Comparison of ENCODE assay signal across 11 cellular contexts in genomic region chr18:63298393-63299015, GRCh38. TPM values are rescaled to one million over a fixed set of nuclear protein-coding genes. Genes with fewer than 3 reads are reported as not detected.
DNase-seq lines count a peak whose midpoint lies in the region; ATAC-seq and TF ChIP-seq lines count a peak whose summit lies in the region.
"Had no signal": no experiment of that assay in that cellular context is flagged by ENCODE, and none has a peak within 500 bp of the region (broad histone marks: within the 10 kb centered on the region; RNA-seq: fewer than 3 reads in every experiment).

No MANE protein-coding gene starts in this region.

- no peaks in the 10 kb centered on the region for H3K9me2 ChIP-seq in SK-N-SH

- no peak overlapping the region for H3K9ac ChIP-seq in SK-N-SH

- no peak for TF ChIP-seq EP300 in SK-N-SH (IDR thresholded peaks at IDR 0.05; ENCODE audit: borderline replicate concordance in 1 of 2, low read depth in 1 of 2, low read length in 1 of 2)

- no peaks in the 10 kb centered on the region for H3K9me3 ChIP-seq in CD8-positive, alpha-beta memory T cell (ENCODE audit: low read length)
- H3K9me3 ChIP-seq in SK-N-SH (no peaks in the 10 kb centered on the region), lower lobe of right lung (no peaks in the 10 kb centered on the region)

- H3K9me3 Mint-ChIP-seq in CD8-positive, alpha-beta memory T cell: no peaks in the 10 kb centered on the region
- no peaks in the 10 kb centered on the region for H3K9me3 Mint-ChIP-seq in activated naive CD8-positive, alpha-beta T cell treated with anti-CD3 and anti-CD28 coated beads for 36 hours
- no peaks in the 10 kb centered on the region for H3K9me3 Mint-ChIP-seq in natural killer cell

- no peak overlapping the region for H2AFZ ChIP-seq in SK-N-SH (ENCODE audit: low read depth)

- TF ChIP-seq CTCF in SK-N-SH (IDR thresholded peaks at IDR 0.05) (no peak), natural killer cell (IDR thresholded peaks at IDR 0.05) (no peak), lower lobe of right lung (IDR thresholded peaks at IDR 0.05) (no peak)

- CTCF ChIA-PET in CD8-positive, alpha-beta memory T cell (lab: Charles Lee): interaction anchor here (0.7 to 5.6 kb wide), 8 partner anchors 10 to 143 kb away, joined by 3 to 58 read pairs (median 4); partner anchors contain the start of gene BCL2
- CTCF ChIA-PET in SK-N-SH (lab: Yijun Ruan, JAX): interaction anchor here (1.0 to 2.3 kb wide), 3 partner anchors 9 to 169 kb away, joined by 3 to 6 read pairs (median 5); no protein-coding TSS in a partner anchor

- H3K36me3 Mint-ChIP-seq in CD8-positive, alpha-beta memory T cell: peaks cover 3 to 41% (median 9%) of the 10 kb centered on the region in 3 donors
- H3K36me3 Mint-ChIP-seq in activated naive CD8-positive, alpha-beta T cell treated with anti-CD3 and anti-CD28 coated beads for 36 hours: peaks cover 75% of the 10 kb centered on the region
- H3K36me3 Mint-ChIP-seq in natural killer cell: no peaks in the 10 kb centered on the region

- no peaks in the 10 kb centered on the region for H3K79me2 ChIP-seq in SK-N-SH (ENCODE audit: insufficient read depth)

- H4K20me1 ChIP-seq in SK-N-SH (ENCODE audit: insufficient read depth): no peaks in the 10 kb centered on the region

- peaks cover 58% of the 10 kb centered on the region for H3K4me1 ChIP-seq in CD8-positive, alpha-beta memory T cell (ENCODE audit: insufficient read depth, low read length)
- H3K4me1 ChIP-seq in SK-N-SH (ENCODE audit: control insufficient read depth in 1 of 2, insufficient read depth in 2 of 2, low read depth in 1 of 2, low read length in 1 of 2): peaks cover 0 to 6% of the 10 kb centered on the region in 2 experiments; a peak in 3 of 4 replicates
- H3K4me1 ChIP-seq in lower lobe of right lung: peaks cover 37% of the 10 kb centered on the region

- peak in 2 of 5 donors; percentile 10 to 58 for DNase-seq in CD8-positive, alpha-beta memory T cell
- DNase-seq in SK-N-SH: no peak
- DNase-seq in activated naive CD8-positive, alpha-beta T cell treated with anti-CD3 and anti-CD28 coated beads for 36 hours: no peak
- no peak for DNase-seq in natural killer cell
- DNase-seq in lower lobe of right lung: no peak
- DNase-seq in AG08396 (ENCODE audit: low spot score): no peak
- no peak for DNase-seq in foreskin melanocyte
- no peak for DNase-seq in C1 segment of cervical spinal cord (lab: John Stamatoyannopoulos, UW)
- DNase-seq: NCI-H345 had no signal

- intact Hi-C loops in natural killer cell (cut with micrococcal nuclease) (no loop called here), lower lobe of right lung (cut with DNase I) (no loop called here)

- H3K27ac ChIP-seq in CD8-positive, alpha-beta memory T cell (ENCODE audit: low read depth, low read length): no peak overlapping the region
- H3K27ac ChIP-seq in SK-N-SH (ENCODE audit: low read depth in 2 of 2, low read length in 1 of 2) (no peak overlapping the region), lower lobe of right lung (no peak overlapping the region)

- H3K4me2 ChIP-seq in SK-N-SH: no peak overlapping the region

- 69% methylated on average over 5 of the region's 5 CpGs for WGBS in SK-N-SH (ENCODE audit: low lambda C conversion rate)

- H3F3A ChIP-seq in SK-N-SH (replicated peaks; ENCODE audit: insufficient read depth): no peaks in the 10 kb centered on the region

- H3K4me3 ChIP-seq in CD8-positive, alpha-beta memory T cell (ENCODE audit: low read length): no peak overlapping the region
- H3K4me3 ChIP-seq in SK-N-SH (ENCODE audit: low read depth in 2 of 2, low read length in 1 of 2) (no peak overlapping the region), lower lobe of right lung (no peak overlapping the region)
- H3K4me3 ChIP-seq: lung had no signal

- H3K27me3 ChIP-seq in CD8-positive, alpha-beta memory T cell (ENCODE audit: insufficient read depth, low read length, poor library complexity, severe bottlenecking): no peaks in the 10 kb centered on the region
- H3K27me3 ChIP-seq in SK-N-SH (ENCODE audit: insufficient read depth) (no peaks in the 10 kb centered on the region), lower lobe of right lung (ENCODE audit: low read depth) (no peaks in the 10 kb centered on the region)
- H3K27me3 ChIP-seq: dorsolateral prefrontal cortex had no signal

- ATAC-seq in natural killer cell (peak; percentile 40 to 64 (median 43)), lower lobe of right lung (no peak)

- peaks cover 6% of the 10 kb centered on the region for H3K36me3 ChIP-seq in CD8-positive, alpha-beta memory T cell (ENCODE audit: insufficient read depth, low read length)
- H3K36me3 ChIP-seq in SK-N-SH (replicated peaks in 1 of 2; ENCODE audit: control insufficient read depth in 1 of 2, insufficient read depth in 2 of 2, low read length in 1 of 2) (no peaks in the 10 kb centered on the region), lower lobe of right lung (no peaks in the 10 kb centered on the region)

- H3K27me3 Mint-ChIP-seq in CD8-positive, alpha-beta memory T cell: no peaks in the 10 kb centered on the region
- no peaks in the 10 kb centered on the region for H3K27me3 Mint-ChIP-seq in activated naive CD8-positive, alpha-beta T cell treated with anti-CD3 and anti-CD28 coated beads for 36 hours
- no peaks in the 10 kb centered on the region for H3K27me3 Mint-ChIP-seq in natural killer cell (ENCODE audit: low read depth in 2 of 2)

- POLR2A ChIA-PET in CD8-positive, alpha-beta memory T cell (lab: Charles Lee): interaction anchor here (0.7 to 2.7 kb wide), 3 partner anchors 11 to 20 kb away, joined by 3 to 15 read pairs (median 3); partner anchors contain the start of gene BCL2
- POLR2A ChIA-PET in SK-N-SH (lab: Yijun Ruan, JAX): no interaction called here

- H3K4me3 Mint-ChIP-seq in CD8-positive, alpha-beta memory T cell: peak overlapping the region; percentile 47 to 83 (median 58)
- peak overlapping the region; percentile 57 for H3K4me3 Mint-ChIP-seq in activated naive CD8-positive, alpha-beta T cell treated with anti-CD3 and anti-CD28 coated beads for 36 hours
- peak overlapping the region; percentile 62 for H3K4me3 Mint-ChIP-seq in natural killer cell

- peak overlapping the region; percentile 89 to 98 (median 94) for H3K27ac Mint-ChIP-seq in CD8-positive, alpha-beta memory T cell
- peak overlapping the region; percentile 96 for H3K27ac Mint-ChIP-seq in activated naive CD8-positive, alpha-beta T cell treated with anti-CD3 and anti-CD28 coated beads for 36 hours
- peak overlapping the region; percentile 90 to 95 for H3K27ac Mint-ChIP-seq in natural killer cell

- H3K4me1 Mint-ChIP-seq in CD8-positive, alpha-beta memory T cell: peaks cover 68 to 73% (median 69%) of the 10 kb centered on the region in 3 donors
- H3K4me1 Mint-ChIP-seq in activated naive CD8-positive, alpha-beta T cell treated with anti-CD3 and anti-CD28 coated beads for 36 hours: peaks cover 69% of the 10 kb centered on the region
- H3K4me1 Mint-ChIP-seq in natural killer cell: peaks cover 58 to 62% of the 10 kb centered on the region in 2 donors

- TF ChIP-seq RAD21 in SK-N-SH (IDR thresholded peaks at IDR 0.05; ENCODE audit: low read length): no peak

TF ChIP-seq in SK-N-SH, 30 proteins besides CTCF, POLR2A, EP300 and RAD21:
- peak; percentile 29; the same call in 1 of the 2 replicates for TF ChIP-seq RXRA (IDR thresholded peaks at IDR 0.05; ENCODE audit: borderline replicate concordance, low read depth)
- TF ChIP-seq REST (IDR thresholded peaks at IDR 0.05; ENCODE audit: low read depth, low read length): no peak
- no peak for TF ChIP-seq FOXM1 (IDR thresholded peaks at IDR 0.05; ENCODE audit: low read depth)
- 0 out of 2 replicates have a peak, but pooled peaks have one; percentile 15 for TF ChIP-seq NFIC (IDR thresholded peaks at IDR 0.05; ENCODE audit: borderline replicate concordance)
- TF ChIP-seq PBX3 (IDR thresholded peaks at IDR 0.05): peak; percentile 38; the same call in 1 of the 2 replicates

RNA-seq across cellular contexts. Expression of gene BCL2, which starts 21.1 kb away (rescaled TPM):
- 10 to 100 TPM; 58.9 to 60.5 TPM for total RNA-seq in CD8-positive, alpha-beta memory T cell
- polyA plus RNA-seq in CD8-positive, alpha-beta memory T cell: 29.8 TPM
- 1.2 and 1.5 TPM in 2 replicates for polyA plus RNA-seq in SK-N-SH (2012; rRNA removed)
- 1.6 and 1.8 TPM in 2 replicates for polyA plus RNA-seq in SK-N-SH (2012; cell fraction: cytosol; rRNA removed)
- polyA plus RNA-seq in SK-N-SH (2012; cell fraction: nucleus; rRNA removed): 1.3 and 1.5 TPM in 2 replicates
- 10 to 100 TPM; 62.8 to 67.3 TPM for total RNA-seq in activated naive CD8-positive, alpha-beta T cell treated with anti-CD3 and anti-CD28 coated beads for 36 hours
- 10 to 100 TPM; 28.2 to 64.2 (median 33.4) TPM for total RNA-seq in natural killer cell
- total RNA-seq in lower lobe of right lung: 11.0 TPM

Comparison
In these comparisons a context has a peak if more than half of its experiments do, and no peak if none do; other contexts are left out.
1. ATAC-seq: peak in natural killer cell (3 of 3); none in lower lobe of right lung (0 of 2).
2. Peak in every context shown above with its lines, with median percentiles within 50 percentile points of each other: H3K27ac Mint-ChIP-seq and H3K4me3 Mint-ChIP-seq.